ENCODE assay signal across 19 cellular contexts in genomic region chr12:48135027-48135426, GRCh38. TPM values are rescaled to one million over a fixed set of nuclear protein-coding genes. Genes with fewer than 3 reads are reported as not detected.
DNase-seq lines count a peak whose midpoint lies in the region; ATAC-seq and TF ChIP-seq lines count a peak whose summit lies in the region.
"Had no signal": no experiment of that assay in that cellular context is flagged by ENCODE, and none has a peak within 500 bp of the region (broad histone marks: within the 10 kb centered on the region; RNA-seq: fewer than 3 reads in every experiment).

No MANE protein-coding gene starts in this region.

- H3K4me1 Mint-ChIP-seq in endothelial cell (ENCODE audit: unreplicated experiment): no peaks in the 10 kb centered on the region
- H3K4me1 Mint-ChIP-seq: B cell had no signal

- H3K4me1 ChIP-seq in HEK293 (ENCODE audit: control insufficient read depth, insufficient read depth, low read length): no peaks in the 10 kb centered on the region
- peaks cover 34% of the 10 kb centered on the region for H3K4me1 ChIP-seq in psoas muscle
- H3K4me1 ChIP-seq: A549; BLaER1 treated with 17β-estradiol and CSF1 and Interleukin-3, amounts not matched to agents 10 nM and 100 nM; Caco-2 had no signal

- H3K4me3 ChIP-seq in HEK293 (ENCODE audit: low read depth, low read length) (no peak overlapping the region), psoas muscle (no peak overlapping the region)
- H3K4me3 ChIP-seq: A549; BLaER1 treated with 17β-estradiol and CSF1 and Interleukin-3, amounts not matched to agents 10 nM and 100 nM had no signal

- H3K9me3 Mint-ChIP-seq in endothelial cell (ENCODE audit: unreplicated experiment): no peaks in the 10 kb centered on the region
- H3K9me3 Mint-ChIP-seq: CD4-positive, alpha-beta T cell; CD8-positive, alpha-beta T cell had no signal

- H3K36me3 Mint-ChIP-seq in endothelial cell (ENCODE audit: low read depth, unreplicated experiment): peaks cover 48% of the 10 kb centered on the region

- H3K27me3 ChIP-seq in psoas muscle (ENCODE audit: insufficient read depth in 3 of 3, low read length in 2 of 3): no peaks in the 10 kb centered on the region
- H3K27me3 ChIP-seq: BLaER1 treated with 17β-estradiol and CSF1 and Interleukin-3, amounts not matched to agents 10 nM and 100 nM had no signal

- CTCF ChIA-PET in HEK293 (lab: Yijun Ruan, JAX): no interaction called here

- intact Hi-C loops in psoas muscle (cut with DNase I): no loop called here

- POLR2A ChIA-PET in HEK293 (lab: Yijun Ruan, JAX): no interaction called here

- no peak overlapping the region for H3K27ac Mint-ChIP-seq in endothelial cell (ENCODE audit: unreplicated experiment)
- H3K27ac Mint-ChIP-seq: B cell; CD4-positive, alpha-beta T cell; CD8-positive, alpha-beta T cell had no signal

- DNase-seq in endothelial cell (ENCODE audit: low spot score): no peak
- DNase-seq in psoas muscle: no peak
- DNase-seq in NCI-H2196 treated with DMSO at 0.1 percent for 48 hours (lab: John Stamatoyannopoulos, UW; ENCODE audit: unreplicated experiment): no peak
- DNase-seq: AML-193; Caco-2; Calu3; CD4-positive, alpha-beta T cell; CD8-positive, alpha-beta T cell; DMS79 treated with DMSO at 0.1 percent for 48 hours; GF-D8 had no signal

- TF ChIP-seq CTCF in HEK293 (tag by site-specific recombination; IDR thresholded peaks at IDR 0.05) (no peak), endothelial cell (IDR thresholded peaks at IDR 0.05; ENCODE audit: unreplicated experiment) (no peak), psoas muscle (IDR thresholded peaks at IDR 0.05) (no peak)

- H3K27ac ChIP-seq in HEK293 (ENCODE audit: extremely low read depth, low read depth, low read length) (no peak overlapping the region), psoas muscle (peak overlapping the region; percentile 20)
- H3K27ac ChIP-seq: 22Rv1; A549; BLaER1 treated with 17β-estradiol and CSF1 and Interleukin-3, amounts not matched to agents 10 nM and 100 nM; C4-2B had no signal

- peaks cover 6% of the 10 kb centered on the region for H3K27me3 Mint-ChIP-seq in endothelial cell (ENCODE audit: unreplicated experiment)
- H3K27me3 Mint-ChIP-seq: B cell; CD4-positive, alpha-beta T cell had no signal

- no peak for ATAC-seq in psoas muscle
- no peak for ATAC-seq in activated CD4-positive, CD25-positive, alpha-beta regulatory T cell treated with anti-CD3 and anti-CD28 coated beads, Interleukin-2, amount 50 U/mL, for 24 hours
- no peak for ATAC-seq in HG02642 (IDR thresholded peaks at IDR 0.05; ENCODE audit: poor library complexity, unreplicated experiment)
- ATAC-seq: A549; CD8-positive, alpha-beta T cell had no signal

- H3K36me3 ChIP-seq in HEK293 (ENCODE audit: control insufficient read depth in 2 of 2, insufficient read depth in 1 of 2, low read length in 2 of 2): peaks cover 13 to 81% of the 10 kb centered on the region in 2 experiments; a peak in 2 of 3 replicates
- peaks cover 37 to 100% of the 10 kb centered on the region in 2 donors for H3K36me3 ChIP-seq in psoas muscle (ENCODE audit: insufficient read depth in 1 of 2, low read depth in 1 of 2)

- WGBS in psoas muscle, 3 donors: 90 to 94% (median 90%) methylated on average over 5 of the region's 5 CpGs

- H3K4me3 Mint-ChIP-seq in endothelial cell (ENCODE audit: unreplicated experiment): peak overlapping the region; percentile 53
- H3K4me3 Mint-ChIP-seq: B cell; CD4-positive, alpha-beta T cell; CD8-positive, alpha-beta T cell had no signal

- H3K9me3 ChIP-seq in HEK293 (ENCODE audit: control insufficient read depth, insufficient read depth, low read depth, low read length) (no peaks in the 10 kb centered on the region), psoas muscle (no peaks in the 10 kb centered on the region)
- H3K9me3 ChIP-seq: A549; BLaER1 treated with 17β-estradiol and CSF1 and Interleukin-3, amounts not matched to agents 10 nM and 100 nM; Caco-2 had no signal

TF ChIP-seq in HEK293, 187 proteins besides CTCF, POLR2A, EP300 and RAD21:
- TF ChIP-seq REST (tag by site-specific recombination; IDR thresholded peaks at IDR 0.05): peak; percentile 59; the same call in 1 of the 2 replicates
- no peak for TF ChIP-seq ZBTB21 (tag by site-specific recombination; IDR thresholded peaks at IDR 0.05)

RNA-seq across cellular contexts. Expression of gene PFKM, which starts 15.9 kb away (rescaled TPM):
- total RNA-seq in endothelial cell (ENCODE audit: unreplicated experiment): 97.3 TPM
- 1,000 to 10,000 TPM in 1 of 4 donors, 100 to 1,000 TPM in 3; 618 to 1,283 (median 817) TPM for total RNA-seq in psoas muscle
- 100 to 1,000 TPM in 2 of 3 donors, 10 to 100 TPM in 1; 65.1 to 529 (median 344) TPM for polyA plus RNA-seq in psoas muscle

RNA-seq across cellular contexts. Expression of gene ASB8, which starts 22.3 kb away (rescaled TPM):
- total RNA-seq in endothelial cell (ENCODE audit: unreplicated experiment) (25.6 TPM), psoas muscle (100 to 1,000 TPM; 158 to 477 (median 228) TPM)
- polyA plus RNA-seq in psoas muscle: 100 to 1,000 TPM in 2 of 3 donors, 10 to 100 TPM in 1; 49.3 to 206 (median 155) TPM

RNA-seq across cellular contexts. Expression of gene SENP1, which starts 29.1 kb away (rescaled TPM):
- 31.2 TPM for total RNA-seq in endothelial cell (ENCODE audit: unreplicated experiment)
- 10 to 100 TPM in 1 of 4 donors, 1 to 10 TPM in 3; 6.3 to 10.2 (median 8.0) TPM for total RNA-seq in psoas muscle
- 1 to 10 TPM; 3.2 to 6.2 (median 3.3) TPM for polyA plus RNA-seq in psoas muscle

RNA-seq across cellular contexts. Expression of gene CCDC184, which starts 48.4 kb away (rescaled TPM):
- total RNA-seq in endothelial cell (ENCODE audit: unreplicated experiment) (13.3 TPM), psoas muscle (under 1 TPM; 0.47 to 0.84 (median 0.63) TPM)
- polyA plus RNA-seq in psoas muscle: under 1 TPM; 0.16 to 0.49 (median 0.45) TPM
- total RNA-seq: A172 had no signal
